In the genomic region with DNA sequence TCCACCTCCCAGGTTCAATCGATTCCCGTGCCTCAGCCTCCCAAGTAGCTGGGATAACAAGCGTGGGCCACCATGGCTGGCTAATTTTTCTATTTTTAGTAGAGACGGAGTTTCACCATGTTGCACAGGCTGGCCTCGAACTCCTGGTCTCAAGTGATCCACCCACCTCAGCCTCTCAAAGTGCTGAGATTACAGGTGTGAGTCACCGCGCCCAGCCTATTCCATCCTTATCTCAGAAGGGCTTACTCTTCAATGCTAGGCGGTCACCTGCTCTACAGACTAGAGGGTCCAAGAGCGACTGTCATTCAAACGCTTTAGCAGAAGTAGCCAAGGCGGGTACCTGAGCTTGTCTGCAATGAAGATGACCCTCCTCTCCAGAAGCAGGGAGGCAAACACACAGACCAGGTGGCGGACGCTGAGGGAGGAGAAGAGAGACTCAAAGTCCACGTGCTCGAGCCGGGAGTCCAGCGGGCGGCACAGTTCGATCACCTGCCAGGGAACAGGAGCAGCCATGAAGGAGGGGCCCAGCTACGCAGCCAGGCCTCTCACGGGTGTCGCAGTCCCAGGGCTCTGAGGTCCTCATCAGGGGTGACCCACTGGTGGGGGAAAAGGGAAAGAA, we compare ENCODE assay signal across 1 cellular context.
A peak's percentile ranks its signal among the peaks of the same experiment; 100 is the strongest.
TF ChIP-seq lines count a peak whose summit lies in the region.

No MANE protein-coding gene starts in this region.

TF ChIP-seq in HepG2, 621 proteins besides CTCF, POLR2A, EP300 and RAD21 (continued from another document and continues in another):
- TF ChIP-seq, protein P1, sequence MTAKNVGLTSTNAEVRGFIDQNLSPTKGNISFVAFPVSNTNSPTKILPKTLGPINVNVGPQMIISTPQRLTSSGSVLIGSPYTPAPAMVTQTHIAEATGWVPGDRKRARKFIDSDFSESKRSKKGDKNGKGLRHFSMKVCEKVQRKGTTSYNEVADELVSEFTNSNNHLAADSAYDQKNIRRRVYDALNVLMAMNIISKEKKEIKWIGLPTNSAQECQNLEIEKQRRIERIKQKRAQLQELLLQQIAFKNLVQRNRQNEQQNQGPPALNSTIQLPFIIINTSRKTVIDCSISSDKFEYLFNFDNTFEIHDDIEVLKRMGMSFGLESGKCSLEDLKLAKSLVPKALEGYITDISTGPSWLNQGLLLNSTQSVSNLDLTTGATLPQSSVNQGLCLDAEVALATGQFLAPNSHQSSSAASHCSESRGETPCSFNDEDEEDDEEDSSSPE (CRISPR knock-in tag; IDR thresholded peaks at IDR 0.05): 0 out of 2 replicates have a peak, but pooled peaks have one; percentile 25
- TF ChIP-seq, protein P2, sequence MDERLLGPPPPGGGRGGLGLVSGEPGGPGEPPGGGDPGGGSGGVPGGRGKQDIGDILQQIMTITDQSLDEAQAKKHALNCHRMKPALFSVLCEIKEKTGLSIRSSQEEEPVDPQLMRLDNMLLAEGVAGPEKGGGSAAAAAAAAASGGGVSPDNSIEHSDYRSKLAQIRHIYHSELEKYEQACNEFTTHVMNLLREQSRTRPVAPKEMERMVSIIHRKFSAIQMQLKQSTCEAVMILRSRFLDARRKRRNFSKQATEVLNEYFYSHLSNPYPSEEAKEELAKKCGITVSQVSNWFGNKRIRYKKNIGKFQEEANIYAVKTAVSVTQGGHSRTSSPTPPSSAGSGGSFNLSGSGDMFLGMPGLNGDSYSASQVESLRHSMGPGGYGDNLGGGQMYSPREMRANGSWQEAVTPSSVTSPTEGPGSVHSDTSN (CRISPR knock-in tag; IDR thresholded peaks at IDR 0.05): peak; percentile 44; the same call in 1 of the 2 replicates
- TF ChIP-seq MYPOP (CRISPR knock-in tag; IDR thresholded peaks at IDR 0.05) (no peak), ZNF83 (CRISPR knock-in tag; IDR thresholded peaks at IDR 0.05; ENCODE audit: borderline replicate concordance) (no peak), ZNF234 (CRISPR knock-in tag; conservative IDR thresholded peaks at IDR 0.05) (no peak), ZNF775 (CRISPR knock-in tag; IDR thresholded peaks at IDR 0.05; ENCODE audit: borderline replicate concordance) (no peak), SATB2 (CRISPR knock-in tag; IDR thresholded peaks at IDR 0.05) (no peak), ZNF644 (CRISPR knock-in tag; IDR thresholded peaks at IDR 0.05; ENCODE audit: low read depth) (peak; percentile 49; the same call in 1 of the 2 replicates), SP2 (CRISPR knock-in tag; IDR thresholded peaks at IDR 0.05) (no peak), SOX13 (IDR thresholded peaks at IDR 0.05) (no peak), SOX13 (CRISPR knock-in tag; conservative IDR thresholded peaks at IDR 0.05 in 1 of 2, IDR thresholded peaks at IDR 0.05 in 1 of 2) (peak in 1 of 2 experiments; percentile 64; a peak in 2 of 4 replicates), EED (CRISPR knock-in tag; IDR thresholded peaks at IDR 0.05) (no peak), LCORL (IDR thresholded peaks at IDR 0.05) (no peak), LCORL (CRISPR knock-in tag; IDR thresholded peaks at IDR 0.05) (no peak), FOXJ3 (CRISPR knock-in tag; IDR thresholded peaks at IDR 0.05; ENCODE audit: borderline replicate concordance) (no peak), REXO4 (CRISPR knock-in tag; IDR thresholded peaks at IDR 0.05; ENCODE audit: borderline replicate concordance) (no peak), KLF6 (CRISPR knock-in tag; IDR thresholded peaks at IDR 0.05) (no peak), HNF4A (CRISPR knock-in tag; IDR thresholded peaks at IDR 0.05) (peak; percentile 91), ZNF143 (CRISPR knock-in tag; IDR thresholded peaks at IDR 0.05) (no peak), SUZ12 (IDR thresholded peaks at IDR 0.05; ENCODE audit: low read depth, low read length) (no peak), BRD4 (CRISPR knock-in tag; IDR thresholded peaks at IDR 0.05) (no peak), ZNF879 (CRISPR knock-in tag; IDR thresholded peaks at IDR 0.05) (no peak), ZKSCAN8 (CRISPR knock-in tag; IDR thresholded peaks at IDR 0.05; ENCODE audit: borderline replicate concordance) (0 out of 2 replicates have a peak, but pooled peaks have one; percentile 32), ZNF749 (CRISPR knock-in tag; IDR thresholded peaks at IDR 0.05; ENCODE audit: borderline replicate concordance) (no peak), PAX8 (CRISPR knock-in tag; IDR thresholded peaks at IDR 0.05; ENCODE audit: borderline replicate concordance) (no peak), NFE2L1 (CRISPR knock-in tag; IDR thresholded peaks at IDR 0.05; ENCODE audit: borderline replicate concordance) (no peak), ATF5 (CRISPR knock-in tag; IDR thresholded peaks at IDR 0.05; ENCODE audit: low read depth) (no peak), ZMYM3 (CRISPR knock-in tag; IDR thresholded peaks at IDR 0.05) (no peak), AHR (CRISPR knock-in tag; IDR thresholded peaks at IDR 0.05) (no peak), ZSCAN9 (CRISPR knock-in tag; IDR thresholded peaks at IDR 0.05; ENCODE audit: borderline replicate concordance) (no peak), ZNF292 (CRISPR knock-in tag; IDR thresholded peaks at IDR 0.05; ENCODE audit: borderline replicate concordance, low read depth) (peak; percentile 58; the same call in 1 of the 2 replicates), GZF1 (CRISPR knock-in tag; IDR thresholded peaks at IDR 0.05) (no peak), ZNF577 (CRISPR knock-in tag; IDR thresholded peaks at IDR 0.05; ENCODE audit: borderline replicate concordance, low read depth) (no peak), ZFY (CRISPR knock-in tag; IDR thresholded peaks at IDR 0.05) (no peak), ZBTB7B (CRISPR knock-in tag; IDR thresholded peaks at IDR 0.05) (no peak), ZFP62 (CRISPR knock-in tag; IDR thresholded peaks at IDR 0.05) (no peak), HES4 (CRISPR knock-in tag; IDR thresholded peaks at IDR 0.05; ENCODE audit: borderline replicate concordance) (no peak), ZNF737 (CRISPR knock-in tag; IDR thresholded peaks at IDR 0.05; ENCODE audit: borderline replicate concordance) (no peak), MYNN (CRISPR knock-in tag; IDR thresholded peaks at IDR 0.05; ENCODE audit: low read depth) (no peak)
- TF ChIP-seq, protein P3, sequence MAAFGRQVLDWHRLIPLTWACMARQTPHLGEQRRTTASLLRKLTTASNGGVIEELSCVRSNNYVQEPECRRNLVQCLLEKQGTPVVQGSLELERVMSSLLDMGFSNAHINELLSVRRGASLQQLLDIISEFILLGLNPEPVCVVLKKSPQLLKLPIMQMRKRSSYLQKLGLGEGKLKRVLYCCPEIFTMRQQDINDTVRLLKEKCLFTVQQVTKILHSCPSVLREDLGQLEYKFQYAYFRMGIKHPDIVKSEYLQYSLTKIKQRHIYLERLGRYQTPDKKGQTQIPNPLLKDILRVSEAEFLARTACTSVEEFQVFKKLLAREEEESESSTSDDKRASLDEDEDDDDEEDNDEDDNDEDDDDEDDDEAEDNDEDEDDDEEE (CRISPR knock-in tag; IDR thresholded peaks at IDR 0.05): no peak
- TF ChIP-seq, protein P4, sequence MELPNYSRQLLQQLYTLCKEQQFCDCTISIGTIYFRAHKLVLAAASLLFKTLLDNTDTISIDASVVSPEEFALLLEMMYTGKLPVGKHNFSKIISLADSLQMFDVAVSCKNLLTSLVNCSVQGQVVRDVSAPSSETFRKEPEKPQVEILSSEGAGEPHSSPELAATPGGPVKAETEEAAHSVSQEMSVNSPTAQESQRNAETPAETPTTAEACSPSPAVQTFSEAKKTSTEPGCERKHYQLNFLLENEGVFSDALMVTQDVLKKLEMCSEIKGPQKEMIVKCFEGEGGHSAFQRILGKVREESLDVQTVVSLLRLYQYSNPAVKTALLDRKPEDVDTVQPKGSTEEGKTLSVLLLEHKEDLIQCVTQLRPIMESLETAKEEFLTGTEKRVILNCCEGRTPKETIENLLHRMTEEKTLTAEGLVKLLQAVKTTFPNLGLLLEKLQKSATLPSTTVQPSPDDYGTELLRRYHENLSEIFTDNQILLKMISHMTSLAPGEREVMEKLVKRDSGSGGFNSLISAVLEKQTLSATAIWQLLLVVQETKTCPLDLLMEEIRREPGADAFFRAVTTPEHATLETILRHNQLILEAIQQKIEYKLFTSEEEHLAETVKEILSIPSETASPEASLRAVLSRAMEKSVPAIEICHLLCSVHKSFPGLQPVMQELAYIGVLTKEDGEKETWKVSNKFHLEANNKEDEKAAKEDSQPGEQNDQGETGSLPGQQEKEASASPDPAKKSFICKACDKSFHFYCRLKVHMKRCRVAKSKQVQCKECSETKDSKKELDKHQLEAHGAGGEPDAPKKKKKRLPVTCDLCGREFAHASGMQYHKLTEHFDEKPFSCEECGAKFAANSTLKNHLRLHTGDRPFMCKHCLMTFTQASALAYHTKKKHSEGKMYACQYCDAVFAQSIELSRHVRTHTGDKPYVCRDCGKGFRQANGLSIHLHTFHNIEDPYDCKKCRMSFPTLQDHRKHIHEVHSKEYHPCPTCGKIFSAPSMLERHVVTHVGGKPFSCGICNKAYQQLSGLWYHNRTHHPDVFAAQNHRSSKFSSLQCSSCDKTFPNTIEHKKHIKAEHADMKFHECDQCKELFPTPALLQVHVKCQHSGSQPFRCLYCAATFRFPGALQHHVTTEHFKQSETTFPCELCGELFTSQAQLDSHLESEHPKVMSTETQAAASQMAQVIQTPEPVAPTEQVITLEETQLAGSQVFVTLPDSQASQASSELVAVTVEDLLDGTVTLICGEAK (IDR thresholded peaks at IDR 0.05): no peak
- TF ChIP-seq, protein P4 (CRISPR knock-in tag; IDR thresholded peaks at IDR 0.05): no peak
- TF ChIP-seq, protein P5, sequence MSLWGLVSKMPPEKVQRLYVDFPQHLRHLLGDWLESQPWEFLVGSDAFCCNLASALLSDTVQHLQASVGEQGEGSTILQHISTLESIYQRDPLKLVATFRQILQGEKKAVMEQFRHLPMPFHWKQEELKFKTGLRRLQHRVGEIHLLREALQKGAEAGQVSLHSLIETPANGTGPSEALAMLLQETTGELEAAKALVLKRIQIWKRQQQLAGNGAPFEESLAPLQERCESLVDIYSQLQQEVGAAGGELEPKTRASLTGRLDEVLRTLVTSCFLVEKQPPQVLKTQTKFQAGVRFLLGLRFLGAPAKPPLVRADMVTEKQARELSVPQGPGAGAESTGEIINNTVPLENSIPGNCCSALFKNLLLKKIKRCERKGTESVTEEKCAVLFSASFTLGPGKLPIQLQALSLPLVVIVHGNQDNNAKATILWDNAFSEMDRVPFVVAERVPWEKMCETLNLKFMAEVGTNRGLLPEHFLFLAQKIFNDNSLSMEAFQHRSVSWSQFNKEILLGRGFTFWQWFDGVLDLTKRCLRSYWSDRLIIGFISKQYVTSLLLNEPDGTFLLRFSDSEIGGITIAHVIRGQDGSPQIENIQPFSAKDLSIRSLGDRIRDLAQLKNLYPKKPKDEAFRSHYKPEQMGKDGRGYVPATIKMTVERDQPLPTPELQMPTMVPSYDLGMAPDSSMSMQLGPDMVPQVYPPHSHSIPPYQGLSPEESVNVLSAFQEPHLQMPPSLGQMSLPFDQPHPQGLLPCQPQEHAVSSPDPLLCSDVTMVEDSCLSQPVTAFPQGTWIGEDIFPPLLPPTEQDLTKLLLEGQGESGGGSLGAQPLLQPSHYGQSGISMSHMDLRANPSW (CRISPR knock-in tag; IDR thresholded peaks at IDR 0.05; ENCODE audit: borderline replicate concordance): no peak
- TF ChIP-seq, protein P6, sequence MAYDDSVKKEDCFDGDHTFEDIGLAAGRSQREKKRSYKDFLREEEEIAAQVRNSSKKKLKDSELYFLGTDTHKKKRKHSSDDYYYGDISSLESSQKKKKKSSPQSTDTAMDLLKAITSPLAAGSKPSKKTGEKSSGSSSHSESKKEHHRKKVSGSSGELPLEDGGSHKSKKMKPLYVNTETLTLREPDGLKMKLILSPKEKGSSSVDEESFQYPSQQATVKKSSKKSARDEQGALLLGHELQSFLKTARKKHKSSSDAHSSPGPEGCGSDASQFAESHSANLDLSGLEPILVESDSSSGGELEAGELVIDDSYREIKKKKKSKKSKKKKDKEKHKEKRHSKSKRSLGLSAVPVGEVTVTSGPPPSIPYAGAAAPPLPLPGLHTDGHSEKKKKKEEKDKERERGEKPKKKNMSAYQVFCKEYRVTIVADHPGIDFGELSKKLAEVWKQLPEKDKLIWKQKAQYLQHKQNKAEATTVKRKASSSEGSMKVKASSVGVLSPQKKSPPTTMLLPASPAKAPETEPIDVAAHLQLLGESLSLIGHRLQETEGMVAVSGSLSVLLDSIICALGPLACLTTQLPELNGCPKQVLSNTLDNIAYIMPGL (CRISPR knock-in tag; IDR thresholded peaks at IDR 0.05; ENCODE audit: borderline replicate concordance in 1 of 2, low read depth in 1 of 2): 0 out of 4 replicates have a peak, but pooled peaks of 1 of the 2 experiments have one; percentile 33
